ENCODE assay signal across 12 cellular contexts in genomic region chr12:123077298-123078113, GRCh38.
DNase-seq lines count a peak whose midpoint lies in the region; ATAC-seq and TF ChIP-seq lines count a peak whose summit lies in the region.
"Had no signal": no experiment of that assay in that cellular context is flagged by ENCODE, and none has a peak within 500 bp of the region (broad histone marks: within the 10 kb centered on the region; RNA-seq: fewer than 3 reads in every experiment).

No MANE protein-coding gene starts in this region.

- H3K9me3 Mint-ChIP-seq in T-helper 2 cell treated with Interferon-gamma antibody and Interleukin-4, amounts not matched to agents 5 μg/mL and 100 μg/mL, for 36 hours: no peaks in the 10 kb centered on the region

- H3K4me3 Mint-ChIP-seq in T-helper 2 cell treated with Interferon-gamma antibody and Interleukin-4, amounts not matched to agents 5 μg/mL and 100 μg/mL, for 36 hours: no peak overlapping the region

- no peak for TF ChIP-seq EP300 in neural cell (conservative IDR thresholded peaks at IDR 0.05; ENCODE audit: poor library complexity, severe bottlenecking)

- ATAC-seq in HG03025 (IDR thresholded peaks at IDR 0.05; ENCODE audit: low FRiP score, unreplicated experiment) (no peak), HG02588 (IDR thresholded peaks at IDR 0.05; ENCODE audit: unreplicated experiment) (no peak)

- H3K27me3 Mint-ChIP-seq in T-helper 2 cell treated with Interferon-gamma antibody and Interleukin-4, amounts not matched to agents 5 μg/mL and 100 μg/mL, for 36 hours (ENCODE audit: low read depth): no peaks in the 10 kb centered on the region

- H3K9me2 ChIP-seq in neural cell (ENCODE audit: insufficient read depth, low read length): no peaks in the 10 kb centered on the region

- H3K36me3 ChIP-seq in neural cell (ENCODE audit: insufficient read depth, low read length): no peaks in the 10 kb centered on the region
- H3K36me3 ChIP-seq: esophagus muscularis mucosa had no signal

- peak overlapping the region; percentile 98 for H3K27ac Mint-ChIP-seq in T-helper 2 cell treated with Interferon-gamma antibody and Interleukin-4, amounts not matched to agents 5 μg/mL and 100 μg/mL, for 36 hours

- H3K27me3 ChIP-seq in neural cell (ENCODE audit: insufficient read depth, low read depth, low read length): no peaks in the 10 kb centered on the region
- H3K27me3 ChIP-seq: esophagus muscularis mucosa had no signal

- no peaks in the 10 kb centered on the region for H3K9me3 ChIP-seq in neural cell (ENCODE audit: low read length)
- H3K9me3 ChIP-seq: esophagus muscularis mucosa had no signal

- peak overlapping the region; percentile 38 for H3K4me3 ChIP-seq in neural cell (ENCODE audit: low read length)
- H3K4me3 ChIP-seq: esophagus muscularis mucosa had no signal

- no peak for DNase-seq in T-helper 2 cell treated with Interferon-gamma antibody and Interleukin-4, amounts not matched to agents 5 μg/mL and 100 μg/mL, for 36 hours (ENCODE audit: low spot score)
- DNase-seq in T-helper 2 cell (no peak), NCI-H2227 (lab: John Stamatoyannopoulos, UW; ENCODE audit: unreplicated experiment) (peak; percentile 43), GM13977 (ENCODE audit: low spot score) (no peak)
- DNase-seq: DMS79, midbrain, NCI-H1930 had no signal

- peak overlapping the region; percentile 62 for H3K27ac ChIP-seq in angular gyrus (ENCODE audit: low read depth, low read length)
- peak overlapping the region; percentile 55 for H3K27ac ChIP-seq in neural cell (ENCODE audit: low read length)

- H3K4me1 Mint-ChIP-seq in T-helper 2 cell treated with Interferon-gamma antibody and Interleukin-4, amounts not matched to agents 5 μg/mL and 100 μg/mL, for 36 hours (ENCODE audit: low read depth): peaks cover 36% of the 10 kb centered on the region

- H3K9ac ChIP-seq in neural cell (ENCODE audit: low read length): peak overlapping the region; percentile 42

- no peaks in the 10 kb centered on the region for H4K20me1 ChIP-seq in neural cell (ENCODE audit: insufficient read depth)

- H3K36me3 Mint-ChIP-seq in T-helper 2 cell treated with Interferon-gamma antibody and Interleukin-4, amounts not matched to agents 5 μg/mL and 100 μg/mL, for 36 hours (ENCODE audit: low read depth): no peaks in the 10 kb centered on the region

- no peak overlapping the region for H2AFZ ChIP-seq in neural cell (ENCODE audit: low read depth, low read length)

- peak; percentile 31 for TF ChIP-seq CTCF in neural cell (IDR thresholded peaks at IDR 0.05; ENCODE audit: poor library complexity, severe bottlenecking)
- TF ChIP-seq CTCF in GM13977 (IDR thresholded peaks at IDR 0.05; ENCODE audit: extremely low read depth, insufficient read depth, missing control alignments): no peak

- in situ Hi-C loops in GM13977 (cut with MboI; ENCODE audit: low pct_unique_long_range_greater_than_20kb, low sequenced_read_pairs, unreplicated experiment): no loop called here

- no peak for TF ChIP-seq RAD21 in neural cell (conservative IDR thresholded peaks at IDR 0.05)

- no peaks in the 10 kb centered on the region for H3K79me2 ChIP-seq in neural cell (replicated peaks; ENCODE audit: insufficient read depth, low read length)

- H3K4me2 ChIP-seq in neural cell (ENCODE audit: low read length): no peak overlapping the region

- no peaks in the 10 kb centered on the region for H3F3A ChIP-seq in neural cell (ENCODE audit: insufficient read depth, low read length, poor library complexity, severe bottlenecking)

TF ChIP-seq in neural cell, 6 proteins besides CTCF, POLR2A, EP300 and RAD21:
- TF ChIP-seq REST (IDR thresholded peaks at IDR 0.05; ENCODE audit: borderline replicate concordance) (no peak), EZH2 (IDR thresholded peaks at IDR 0.05; ENCODE audit: borderline replicate concordance, insufficient read depth, low read length, poor library complexity, severe bottlenecking) (no peak), TAF1 (IDR thresholded peaks at IDR 0.05; ENCODE audit: low read depth) (no peak), MXI1 (conservative IDR thresholded peaks at IDR 0.05; ENCODE audit: poor library complexity, severe bottlenecking) (no peak), SMC3 (conservative IDR thresholded peaks at IDR 0.05; ENCODE audit: poor library complexity) (no peak)
